In the genomic region with DNA sequence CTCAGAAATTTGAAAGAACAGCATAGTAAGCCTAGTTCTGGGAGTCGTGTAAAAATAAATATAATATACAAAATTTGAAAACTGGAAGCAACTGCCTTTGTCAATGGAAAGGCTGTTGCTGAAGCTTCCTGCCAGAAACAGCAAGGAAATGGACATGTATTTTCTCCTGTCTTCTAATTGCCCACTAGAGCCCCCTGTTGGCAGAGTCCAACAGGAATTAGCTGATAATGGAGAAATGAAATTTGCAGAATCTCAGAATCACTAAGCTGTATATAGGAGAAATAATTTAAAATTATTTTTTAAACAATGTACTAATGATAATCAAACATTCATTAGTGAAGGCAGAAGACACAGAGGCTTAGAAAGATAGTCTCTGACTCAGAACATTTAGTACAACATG, we compare ENCODE assay signal across 12 cellular contexts.
A peak's percentile ranks its signal among the peaks of the same experiment; 100 is the strongest.
DNase-seq lines count a peak whose midpoint lies in the region; ATAC-seq, FAIRE-seq and TF ChIP-seq lines count a peak whose summit lies in the region.
"Had no signal": no experiment of that assay in that cellular context is flagged by ENCODE, and none has a peak within 500 bp of the region (broad histone marks: within the 10 kb centered on the region; RNA-seq: fewer than 3 reads in every experiment).

No MANE protein-coding gene starts in this region.

- FAIRE-seq in A549 (lab: Jason Lieb, UNC) = no peak

- WGBS in A549 (ENCODE audit: missing lambda C conversion rate) = 32% methylated on average over 1 of the region's 1 CpG

- H3K4me3 ChIP-seq in A549 (no peak overlapping the region), GM12865 (ENCODE audit: low read depth, low read length) (no peak overlapping the region), epithelial cell of proximal tubule (ENCODE audit: low read depth, low read length) (no peak overlapping the region)
- H3K4me3 ChIP-seq: sigmoid colon had no signal

- H3K9me3 ChIP-seq in A549 = no peaks in the 10 kb centered on the region
- H3K9me3 ChIP-seq: sigmoid colon had no signal

- H3K27ac Mint-ChIP-seq in naive thymus-derived CD8-positive, alpha-beta T cell = no peak overlapping the region
- H3K27ac Mint-ChIP-seq: dendritic cell treated with granulocyte-macrophage colony-stimulating factor and Interleukin-4, amounts not matched to agents 40 ng/mL and 50 ng/mL, for 4 days; stimulated activated naive B cell treated with anti-CD40 and anti-IgM and Interleukin-4, amounts not matched to agents 10 μg/mL and 1 μg/mL and 100 μg/mL, for 72 hours had no signal

- no peaks in the 10 kb centered on the region for H3K4me1 Mint-ChIP-seq in naive thymus-derived CD8-positive, alpha-beta T cell
- H3K4me1 Mint-ChIP-seq: stimulated activated naive B cell treated with anti-CD40 and anti-IgM and Interleukin-4, amounts not matched to agents 10 μg/mL and 1 μg/mL and 100 μg/mL, for 72 hours had no signal

- CTCF ChIA-PET in A549 (lab: Yijun Ruan, JAX) = interaction anchor here (0.6 to 2.6 kb wide), 6 partner anchors 9 to 1813 kb away, joined by 3 to 11 read pairs (median 3); no protein-coding TSS in a partner anchor

- H3K27me3 Mint-ChIP-seq in naive thymus-derived CD8-positive, alpha-beta T cell = peaks cover 0 to 1% (median 0%) of the 10 kb centered on the region in 5 donors
- H3K27me3 Mint-ChIP-seq: dendritic cell treated with granulocyte-macrophage colony-stimulating factor and Interleukin-4, amounts not matched to agents 40 ng/mL and 50 ng/mL, for 4 days; stimulated activated naive B cell treated with anti-CD40 and anti-IgM and Interleukin-4, amounts not matched to agents 10 μg/mL and 1 μg/mL and 100 μg/mL, for 72 hours had no signal

- ATAC-seq in A549 (no peak), GM21529 (IDR thresholded peaks at IDR 0.05; ENCODE audit: unreplicated experiment) (no peak)
- ATAC-seq in naive thymus-derived CD8-positive, alpha-beta T cell = no peak
- ATAC-seq: left colon; stimulated activated naive B cell treated with anti-CD40 and anti-IgM and Interleukin-4, amounts not matched to agents 10 μg/mL and 1 μg/mL and 100 μg/mL, for 72 hours had no signal

- H3K4me3 Mint-ChIP-seq in naive thymus-derived CD8-positive, alpha-beta T cell = no peak overlapping the region
- H3K4me3 Mint-ChIP-seq: dendritic cell treated with granulocyte-macrophage colony-stimulating factor and Interleukin-4, amounts not matched to agents 40 ng/mL and 50 ng/mL, for 4 days; stimulated activated naive B cell treated with anti-CD40 and anti-IgM and Interleukin-4, amounts not matched to agents 10 μg/mL and 1 μg/mL and 100 μg/mL, for 72 hours had no signal

- H3K36me3 Mint-ChIP-seq in naive thymus-derived CD8-positive, alpha-beta T cell = no peaks in the 10 kb centered on the region
- H3K36me3 Mint-ChIP-seq: stimulated activated naive B cell treated with anti-CD40 and anti-IgM and Interleukin-4, amounts not matched to agents 10 μg/mL and 1 μg/mL and 100 μg/mL, for 72 hours had no signal

- no peak overlapping the region for H3K27ac ChIP-seq in A549
- H3K27ac ChIP-seq: sigmoid colon had no signal

- no peaks in the 10 kb centered on the region for H3K4me1 ChIP-seq in A549
- H3K4me1 ChIP-seq: sigmoid colon had no signal

- TF ChIP-seq CTCF in A549 (IDR thresholded peaks at IDR 0.05) (peak; percentile 37; the same call in 2 of the 3 replicates), GM12865 (IDR thresholded peaks at IDR 0.05; ENCODE audit: insufficient read depth, low read depth, low read length, missing control alignments) (peak; percentile 51), epithelial cell of proximal tubule (conservative IDR thresholded peaks at IDR 0.05; ENCODE audit: low read depth, low read length) (peak; percentile 61)

- TF ChIP-seq EP300 in A549 (IDR thresholded peaks at IDR 0.05) = no peak

- POLR2A ChIA-PET in A549 (lab: Yijun Ruan, JAX) = no interaction called here
- POLR2A ChIA-PET in naive thymus-derived CD8-positive, alpha-beta T cell (lab: Charles Lee) = interaction anchor here (0.6 kb wide), 1 partner anchor 10 kb away, joined by 3 read pairs; no protein-coding TSS in a partner anchor

- TF ChIP-seq RAD21 in A549 (conservative IDR thresholded peaks at IDR 0.05 in 1 of 2, IDR thresholded peaks at IDR 0.05 in 1 of 2) = peak; percentile 31 to 52; a peak in 2 of 5 replicates

- no peak overlapping the region for H3K4me2 ChIP-seq in A549

- DNase-seq in A549 (ENCODE audit: low read depth in 1 of 2, low spot score in 1 of 2) (peak in 1 of 2 experiments; percentile 35), GM12865 (ENCODE audit: low read depth) (peak; percentile 29), NCI-H446 treated with DMSO at 0.1 percent for 48 hours (lab: John Stamatoyannopoulos, UW) (peak; percentile 3), epithelial cell of proximal tubule (ENCODE audit: low read depth) (no peak), NCI-H1436 (lab: John Stamatoyannopoulos, UW) (no peak)
- no peak for DNase-seq in naive thymus-derived CD8-positive, alpha-beta T cell
- no peak for DNase-seq in stimulated activated CD4-positive, alpha-beta T cell treated with anti-CD3 and anti-CD28 coated beads, Interleukin-4, amount 100 ng/mL, for 24 hours
- DNase-seq: sigmoid colon; stimulated activated naive B cell treated with anti-CD40 and anti-IgM and Interleukin-4, amounts not matched to agents 10 μg/mL and 1 μg/mL and 100 μg/mL, for 72 hours had no signal

- TF ChIP-seq POLR2A in A549 (IDR thresholded peaks at IDR 0.05; ENCODE audit: low read length) = no peak

- no peaks in the 10 kb centered on the region for H3K9me3 Mint-ChIP-seq in naive thymus-derived CD8-positive, alpha-beta T cell
- H3K9me3 Mint-ChIP-seq: dendritic cell treated with granulocyte-macrophage colony-stimulating factor and Interleukin-4, amounts not matched to agents 40 ng/mL and 50 ng/mL, for 4 days; stimulated activated naive B cell treated with anti-CD40 and anti-IgM and Interleukin-4, amounts not matched to agents 10 μg/mL and 1 μg/mL and 100 μg/mL, for 72 hours had no signal

TF ChIP-seq in A549, 52 proteins besides CTCF, POLR2A, EP300 and RAD21:
- TF ChIP-seq FOSB (CRISPR knock-in tag; IDR thresholded peaks at IDR 0.05) (no peak), SMC3 (IDR thresholded peaks at IDR 0.05) (peak; percentile 35; the same call in 1 of the 3 replicates)
TF ChIP-seq in A549: peak in this region for 1.

Comparison
In these comparisons a context has a peak if more than half of its experiments do, and no peak if none do; other contexts are left out.
1. DNase-seq: peak in GM12865 (single experiment) and NCI-H446 treated with DMSO at 0.1 percent for 48 hours (single experiment); none in epithelial cell of proximal tubule (single experiment), naive thymus-derived CD8-positive, alpha-beta T cell (0 of 10), stimulated activated CD4-positive, alpha-beta T cell treated with anti-CD3 and anti-CD28 coated beads, Interleukin-4, amount 100 ng/mL, for 24 hours (single experiment) and NCI-H1436 (single experiment).
2. Peak in every context shown above with its lines, with median percentiles within 50 percentile points of each other: CTCF ChIP-seq.